ENCODE assay signal across 14 cellular contexts in genomic region chrX:136227948-136228584, GRCh38. TPM values are rescaled to one million over a fixed set of nuclear protein-coding genes. Genes with fewer than 3 reads are reported as not detected.
DNase-seq lines count a peak whose midpoint lies in the region; ATAC-seq lines count a peak whose summit lies in the region.
"Had no signal": no experiment of that assay in that cellular context is flagged by ENCODE, and none has a peak within 500 bp of the region (broad histone marks: within the 10 kb centered on the region; RNA-seq: fewer than 3 reads in every experiment).

No MANE protein-coding gene starts in this region.

- no peak overlapping the region for H4K8ac ChIP-seq in trophoblast cell (ENCODE audit: low read depth, low read length)

- H3K4me1 Mint-ChIP-seq in activated T-cell treated with anti-CD3 and anti-CD28 coated beads, Interleukin-2, amount 50 U/mL, for 24 hours (ENCODE audit: low read depth): peaks cover 20% of the 10 kb centered on the region
- H3K4me1 Mint-ChIP-seq in memory B cell: peaks cover 17% of the 10 kb centered on the region

- H2BK120ac ChIP-seq in trophoblast cell (ENCODE audit: insufficient read depth, low read length, poor library complexity): no peak overlapping the region

- no peak overlapping the region for H3K14ac ChIP-seq in trophoblast cell (ENCODE audit: low read length)

- H3K18ac ChIP-seq in trophoblast cell (ENCODE audit: low read length): no peak overlapping the region

- no peak overlapping the region for H3K4me2 ChIP-seq in trophoblast cell (ENCODE audit: low read length)

- peaks cover 83% of the 10 kb centered on the region for H3K36me3 Mint-ChIP-seq in activated T-cell treated with anti-CD3 and anti-CD28 coated beads, Interleukin-2, amount 50 U/mL, for 24 hours (ENCODE audit: low read depth)
- peaks cover 24% of the 10 kb centered on the region for H3K36me3 Mint-ChIP-seq in memory B cell

- no peaks in the 10 kb centered on the region for H3K79me2 ChIP-seq in trophoblast cell (ENCODE audit: control insufficient read depth, insufficient read depth, low read length, poor library complexity)

- no peaks in the 10 kb centered on the region for H3K9me3 Mint-ChIP-seq in activated T-cell treated with anti-CD3 and anti-CD28 coated beads, Interleukin-2, amount 50 U/mL, for 24 hours
- no peaks in the 10 kb centered on the region for H3K9me3 Mint-ChIP-seq in memory B cell

- H3K27me3 ChIP-seq in trophoblast cell (ENCODE audit: insufficient read depth, low read length): no peaks in the 10 kb centered on the region
- H3K27me3 ChIP-seq: right atrium auricular region had no signal

- H3K27me3 Mint-ChIP-seq in activated T-cell treated with anti-CD3 and anti-CD28 coated beads, Interleukin-2, amount 50 U/mL, for 24 hours: peaks cover 12% of the 10 kb centered on the region
- H3K27me3 Mint-ChIP-seq in memory B cell: no peaks in the 10 kb centered on the region

- H3K36me3 ChIP-seq in KOPT-K1 (ENCODE audit: insufficient read depth, low read length): peaks cover 95% of the 10 kb centered on the region
- H3K36me3 ChIP-seq in trophoblast cell (ENCODE audit: control insufficient read depth in 1 of 2, insufficient read depth in 2 of 2, low read length in 2 of 2): peaks cover 5 to 7% of the 10 kb centered on the region in 2 experiments

- ATAC-seq in GM21825 (IDR thresholded peaks at IDR 0.05; ENCODE audit: unreplicated experiment): peak; percentile 59
- ATAC-seq in memory B cell (ENCODE audit: low read depth): peak; percentile 50
- no peak for ATAC-seq in esophagus mucosa
- ATAC-seq in HG03108 (IDR thresholded peaks at IDR 0.05; ENCODE audit: unreplicated experiment): no peak

- no peak overlapping the region for H2AFZ ChIP-seq in trophoblast cell (ENCODE audit: insufficient read depth, low read length, poor library complexity)

- peak overlapping the region; percentile 16 for H3K27ac Mint-ChIP-seq in activated T-cell treated with anti-CD3 and anti-CD28 coated beads, Interleukin-2, amount 50 U/mL, for 24 hours
- H3K27ac Mint-ChIP-seq in memory B cell: peak overlapping the region; percentile 95

- H3K4ac ChIP-seq in trophoblast cell (ENCODE audit: low read depth, low read length): no peak overlapping the region

- H3K27ac ChIP-seq in KOPT-K1 (ENCODE audit: low read depth, low read length, poor library complexity, severe bottlenecking) (peak overlapping the region; percentile 43), trophoblast cell (ENCODE audit: low read depth, low read length) (no peak overlapping the region)
- H3K27ac ChIP-seq: right atrium auricular region had no signal

- H3K9me3 ChIP-seq in KOPT-K1 (ENCODE audit: insufficient read depth, low read length, poor library complexity, severe bottlenecking) (no peaks in the 10 kb centered on the region), trophoblast cell (ENCODE audit: insufficient read depth, low read depth, low read length) (no peaks in the 10 kb centered on the region)
- H3K9me3 ChIP-seq: right atrium auricular region had no signal

- H2BK5ac ChIP-seq in trophoblast cell (ENCODE audit: low read depth, low read length, poor library complexity): no peak overlapping the region

- DNase-seq in activated T-cell treated with anti-CD3 and anti-CD28 coated beads, Interleukin-2, amount 50 U/mL, for 24 hours: no peak
- no peak for DNase-seq in activated T-cell treated with anti-CD3 and anti-CD28 coated beads, Interleukin-2, amount 50 U/mL, for 48 hours
- no peak for DNase-seq in memory B cell (ENCODE audit: low spot score in 2 of 2)
- no peak for DNase-seq in trophoblast cell
- DNase-seq: activated CD8-positive, alpha-beta memory T cell treated with anti-CD3 and anti-CD28 coated beads for 24 hours; caudate nucleus; mammary epithelial cell; NCI-H1417 treated with DMSO at 0.1 percent for 48 hours; RPMI8226 had no signal

- no peak overlapping the region for H3K4me3 ChIP-seq in trophoblast cell (ENCODE audit: low read depth, low read length)
- H3K4me3 ChIP-seq: right atrium auricular region had no signal

- H2BK12ac ChIP-seq in trophoblast cell (ENCODE audit: low read length): no peak overlapping the region

- H3K4me3 Mint-ChIP-seq in activated T-cell treated with anti-CD3 and anti-CD28 coated beads, Interleukin-2, amount 50 U/mL, for 24 hours: no peak overlapping the region
- H3K4me3 Mint-ChIP-seq in memory B cell: no peak overlapping the region

- H3K9ac ChIP-seq in trophoblast cell (ENCODE audit: low read length): no peak overlapping the region

- H2AK5ac ChIP-seq in trophoblast cell (ENCODE audit: low read length): no peak overlapping the region

- H4K91ac ChIP-seq in trophoblast cell (ENCODE audit: low read depth, low read length): no peak overlapping the region

- H4K12ac ChIP-seq in trophoblast cell (ENCODE audit: low read depth, low read length): no peak overlapping the region

- H3K4me1 ChIP-seq in trophoblast cell (ENCODE audit: control insufficient read depth in 1 of 2, insufficient read depth in 2 of 2, low read length in 2 of 2): no peaks in the 10 kb centered on the region
- H3K4me1 ChIP-seq: right atrium auricular region had no signal

- H3K23ac ChIP-seq in trophoblast cell (ENCODE audit: low read length): no peak overlapping the region

- H3K79me1 ChIP-seq in trophoblast cell (ENCODE audit: low read length): no peaks in the 10 kb centered on the region

- no CpG with 5 or more reads among the region's 2 CpGs for WGBS in trophoblast cell (ENCODE audit: extremely low coverage, insufficient coverage, insufficient read length)

RNA-seq across cellular contexts. Expression of gene MAP7D3, which starts 23.1 kb away (rescaled TPM):
- polyA plus RNA-seq in trophoblast cell (2013): 6.8 and 7.6 TPM in 2 replicates
- 4.8 TPM for total RNA-seq in esophagus mucosa

Comparison
In these comparisons a context has a peak if more than half of its experiments do, and no peak if none do; other contexts are left out.
1. ATAC-seq: peak in GM21825 (single experiment) and memory B cell (single experiment); none in esophagus mucosa (single experiment) and HG03108 (single experiment).